ENCODE assay signal across 8 cellular contexts in genomic region chr15:80309769-80310384, GRCh38. TPM values are rescaled to one million over a fixed set of nuclear protein-coding genes. Genes with fewer than 3 reads are reported as not detected.
DNase-seq lines count a peak whose midpoint lies in the region; ATAC-seq and TF ChIP-seq lines count a peak whose summit lies in the region.

No MANE protein-coding gene starts in this region.

- H3K9me3 ChIP-seq in OCI-LY1 (ENCODE audit: low read length) = no peaks in the 10 kb centered on the region
- H3K9me3 ChIP-seq in thoracic aorta = no peaks in the 10 kb centered on the region

- no peak overlapping the region for H3K4me2 ChIP-seq in OCI-LY1 (ENCODE audit: low read length)

- H3K27me3 ChIP-seq in OCI-LY1 (ENCODE audit: insufficient read depth, low read length) (no peaks in the 10 kb centered on the region), thoracic aorta (replicated peaks; ENCODE audit: insufficient read depth) (no peaks in the 10 kb centered on the region)

- no peaks in the 10 kb centered on the region for H3K9me2 ChIP-seq in OCI-LY1 (ENCODE audit: low read depth, low read length)

- no peaks in the 10 kb centered on the region for H3K79me2 ChIP-seq in OCI-LY1 (ENCODE audit: insufficient read depth, low read length)

- no peak overlapping the region for H3K9ac ChIP-seq in OCI-LY1 (ENCODE audit: low read length)

- no peak overlapping the region for H2AFZ ChIP-seq in OCI-LY1 (ENCODE audit: low read length)

- peak; percentile 26 for DNase-seq in NCI-H748 (lab: John Stamatoyannopoulos, UW; ENCODE audit: unreplicated experiment)
- DNase-seq in NCI-H748 treated with DMSO at 0.1 percent for 48 hours (lab: John Stamatoyannopoulos, UW) = no peak
- peak; percentile 40 for DNase-seq in foreskin melanocyte
- no peak for DNase-seq in thoracic aorta (ENCODE audit: low spot score)
- DNase-seq in hypothalamus (lab: John Stamatoyannopoulos, UW) = no peak

- H3K36me3 ChIP-seq in OCI-LY1 (ENCODE audit: insufficient read depth, low read length) = no peaks in the 10 kb centered on the region
- no peaks in the 10 kb centered on the region for H3K36me3 ChIP-seq in thoracic aorta

- TF ChIP-seq CTCF in OCI-LY1 (IDR thresholded peaks at IDR 0.05; ENCODE audit: low read length) (peak; percentile 54), thoracic aorta (IDR thresholded peaks at IDR 0.05) (peak; percentile 17)

- no peak overlapping the region for H3K27ac ChIP-seq in OCI-LY1 (ENCODE audit: low read depth, low read length, poor library complexity, severe bottlenecking)
- H3K27ac ChIP-seq in thoracic aorta = no peak overlapping the region

- H3K4me3 ChIP-seq in OCI-LY1 (ENCODE audit: low read depth, low read length, poor library complexity, severe bottlenecking) (no peak overlapping the region), thoracic aorta (no peak overlapping the region)

- no peak for ATAC-seq in thoracic aorta (ENCODE audit: insufficient number of reproducible peaks, low FRiP score, low read depth)
- ATAC-seq in HG03139 (IDR thresholded peaks at IDR 0.05; ENCODE audit: unreplicated experiment) = no peak
- no peak for ATAC-seq in GM19035 (IDR thresholded peaks at IDR 0.05; ENCODE audit: unreplicated experiment)

- H4K20me1 ChIP-seq in OCI-LY1 (ENCODE audit: insufficient read depth, low read length) = no peaks in the 10 kb centered on the region

- H3K4me1 ChIP-seq in OCI-LY1 (ENCODE audit: insufficient read depth, low read length, severe bottlenecking) (no peaks in the 10 kb centered on the region), thoracic aorta (ENCODE audit: control insufficient read depth in 1 of 2, low read depth in 2 of 2) (no peaks in the 10 kb centered on the region)

- no peaks in the 10 kb centered on the region for H3F3A ChIP-seq in OCI-LY1 (ENCODE audit: insufficient read depth, low read length)

RNA-seq across cellular contexts. Expression of gene CTXND1, which starts 57.9 kb away (rescaled TPM):
- under 1 TPM in 1 of 2 donors, not detected in 1; 0.14 TPM for total RNA-seq in thoracic aorta

Comparison
In these comparisons a context has a peak if more than half of its experiments do, and no peak if none do; other contexts are left out.
1. DNase-seq: peak in NCI-H748 (single experiment) and foreskin melanocyte (single experiment); none in NCI-H748 treated with DMSO at 0.1 percent for 48 hours (single experiment), thoracic aorta (single experiment) and hypothalamus (0 of 51).